In the genomic region with DNA sequence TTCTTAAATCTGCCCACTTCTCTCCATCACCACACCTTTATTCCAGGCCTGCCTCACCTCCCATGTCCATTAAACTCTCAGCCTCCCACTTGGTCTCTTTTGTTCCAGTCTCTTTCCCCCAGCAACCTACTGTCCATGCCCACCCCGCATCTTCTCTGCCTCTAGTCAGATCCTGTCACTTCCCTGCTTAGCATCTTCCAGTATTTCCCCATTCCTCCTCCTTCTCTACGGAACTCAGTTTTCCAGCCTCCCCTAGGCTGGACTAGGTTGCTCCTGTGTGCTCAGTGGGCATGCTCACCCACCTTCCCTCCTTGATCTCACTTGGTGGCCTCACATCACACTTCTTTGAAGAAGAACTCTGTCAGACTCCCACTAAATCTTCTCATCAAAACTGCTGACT, we compare ENCODE assay signal across 8 cellular contexts.
"Had no signal": no experiment of that assay in that cellular context is flagged by ENCODE, and none has a peak within 500 bp of the region (broad histone marks: within the 10 kb centered on the region; RNA-seq: fewer than 3 reads in every experiment).

No MANE protein-coding gene starts in this region.

- DNase-seq: GDM1, GF-D8 had no signal

- FAIRE-seq: G401.6, GM12878, GM12891, GM12892, GM18507, GM19239 had no signal

- ATAC-seq: GM12878 had no signal

- H3K4me3 ChIP-seq: GM12878 had no signal
